In genomic region chr17:35313875-35314409, GRCh38 we compare ENCODE assay signal across 9 cellular contexts. TPM values are rescaled to one million over a fixed set of nuclear protein-coding genes. Genes with fewer than 3 reads are reported as not detected.
DNase-seq lines count a peak whose midpoint lies in the region; ATAC-seq and TF ChIP-seq lines count a peak whose summit lies in the region.
"Had no signal": no experiment of that assay in that cellular context is flagged by ENCODE, and none has a peak within 500 bp of the region (broad histone marks: within the 10 kb centered on the region; RNA-seq: fewer than 3 reads in every experiment).

No MANE protein-coding gene starts in this region.

- peak overlapping the region; percentile 86 for H3K4me3 Mint-ChIP-seq in activated CD8-positive, alpha-beta T cell treated with anti-CD3 and anti-CD28 coated beads for 36 hours
- H3K4me3 Mint-ChIP-seq in Calu3 (ENCODE audit: low read depth, unreplicated experiment) = no peak overlapping the region

- H3K4me1 Mint-ChIP-seq in activated CD8-positive, alpha-beta T cell treated with anti-CD3 and anti-CD28 coated beads for 36 hours (ENCODE audit: low read depth) = peaks cover 48% of the 10 kb centered on the region
- H3K4me1 Mint-ChIP-seq in Calu3 (ENCODE audit: low read depth, unreplicated experiment) = peaks cover 19% of the 10 kb centered on the region

- peak overlapping the region; percentile 84 for H3K27ac ChIP-seq in psoas muscle
- no peak overlapping the region for H3K27ac ChIP-seq in WERI-Rb-1

- no peaks in the 10 kb centered on the region for H3K27me3 ChIP-seq in psoas muscle (ENCODE audit: insufficient read depth in 3 of 3, low read length in 2 of 3)
- H3K27me3 ChIP-seq in WERI-Rb-1 (ENCODE audit: insufficient read depth, low read depth, severe bottlenecking) = peaks cover 34% of the 10 kb centered on the region

- 13 to 26% (median 16%) methylated on average over 19 of the region's 19 CpGs for WGBS in psoas muscle, 3 donors

- peak overlapping the region; percentile 94 for H3K27ac Mint-ChIP-seq in activated CD8-positive, alpha-beta T cell treated with anti-CD3 and anti-CD28 coated beads for 36 hours
- no peak overlapping the region for H3K27ac Mint-ChIP-seq in Calu3 (ENCODE audit: unreplicated experiment)

- H3K4me1 ChIP-seq in psoas muscle = peaks cover 22% of the 10 kb centered on the region

- H3K4me3 ChIP-seq in psoas muscle (peak overlapping the region; percentile 63), WERI-Rb-1 (ENCODE audit: low read depth, low read length) (no peak overlapping the region), foreskin fibroblast (ENCODE audit: low read depth in 1 of 2, low read length in 2 of 2) (no peak overlapping the region)

- BruUV-seq in Calu3 (replicated peaks; lab: Mats Ljungman, UMichigan) = no TSS peak

- TF ChIP-seq CTCF in activated CD8-positive, alpha-beta T cell treated with anti-CD3 and anti-CD28 coated beads for 36 hours (IDR thresholded peaks at IDR 0.05) = no peak
- TF ChIP-seq CTCF in psoas muscle (IDR thresholded peaks at IDR 0.05) = no peak
- TF ChIP-seq CTCF in WERI-Rb-1 (IDR thresholded peaks at IDR 0.05; ENCODE audit: low read depth, low read length) = no peak
- no peak for TF ChIP-seq CTCF in foreskin fibroblast (IDR thresholded peaks at IDR 0.05; ENCODE audit: low read depth, low read length)
- no peak for TF ChIP-seq CTCF in Calu3 (IDR thresholded peaks at IDR 0.05; ENCODE audit: unreplicated experiment)

- no peaks in the 10 kb centered on the region for H3K27me3 Mint-ChIP-seq in activated CD8-positive, alpha-beta T cell treated with anti-CD3 and anti-CD28 coated beads for 36 hours
- no peaks in the 10 kb centered on the region for H3K27me3 Mint-ChIP-seq in Calu3 (ENCODE audit: unreplicated experiment)

- DNase-seq in D341Med (ENCODE audit: low spot score) (peak; percentile 35), Right ventricle myocardium superior (peak; percentile 75), psoas muscle (peak; percentile 54 to 73), ureter (ENCODE audit: low spot score) (no peak), WERI-Rb-1 (no peak), foreskin fibroblast (no peak), Calu3 (no peak)
- peak; percentile 27 for DNase-seq in activated CD8-positive, alpha-beta T cell treated with anti-CD3 and anti-CD28 coated beads for 36 hours
- DNase-seq: SHP77 treated with DMSO at 0.1 percent for 48 hours had no signal

- POLR2A ChIA-PET in activated CD8-positive, alpha-beta T cell treated with anti-CD3 and anti-CD28 coated beads for 36 hours (lab: Charles Lee) = interaction anchor here (1.0 to 4.0 kb wide), 8 partner anchors 26 to 497 kb away, joined by 3 to 35 read pairs (median 4); partner anchors contain the start of genes SLFN11, SLFN12L and SLFN13

- H3K9me3 Mint-ChIP-seq in activated CD8-positive, alpha-beta T cell treated with anti-CD3 and anti-CD28 coated beads for 36 hours = peaks cover 10% of the 10 kb centered on the region
- H3K9me3 Mint-ChIP-seq in Calu3 (ENCODE audit: low read depth, unreplicated experiment) = no peaks in the 10 kb centered on the region

- CTCF ChIA-PET in activated CD8-positive, alpha-beta T cell treated with anti-CD3 and anti-CD28 coated beads for 36 hours (lab: Charles Lee) = interaction anchor here (1.0 to 6.5 kb wide), 21 partner anchors 12 to 227 kb away, joined by 3 to 77 read pairs (median 5); partner anchors contain the start of genes SLFN11, SLFN12L and SLFN13
- CTCF ChIA-PET in Calu3 (lab: Charles Lee) = interaction anchor here (2.5 kb wide), 1 partner anchor 220 kb away, joined by 13 read pairs; no protein-coding TSS in a partner anchor

- H3K36me3 ChIP-seq in psoas muscle (ENCODE audit: insufficient read depth in 1 of 2, low read depth in 1 of 2) (no peaks in the 10 kb centered on the region), WERI-Rb-1 (no peaks in the 10 kb centered on the region)

- H3K36me3 Mint-ChIP-seq in activated CD8-positive, alpha-beta T cell treated with anti-CD3 and anti-CD28 coated beads for 36 hours (ENCODE audit: low read depth) = peaks cover 6% of the 10 kb centered on the region
- H3K36me3 Mint-ChIP-seq in Calu3 (ENCODE audit: insufficient read depth, unreplicated experiment) = no peaks in the 10 kb centered on the region

- H3K9me3 ChIP-seq in psoas muscle (no peaks in the 10 kb centered on the region), WERI-Rb-1 (ENCODE audit: severe bottlenecking) (peaks cover 6% of the 10 kb centered on the region)

- ATAC-seq in activated CD8-positive, alpha-beta T cell treated with anti-CD3 and anti-CD28 coated beads for 36 hours = no peak
- ATAC-seq in Right ventricle myocardium superior (ENCODE audit: poor library complexity) (peak; percentile 32), psoas muscle (peak in 3 of 4 donors; percentile 14 to 48 (median 34))

- intact Hi-C loops in activated CD8-positive, alpha-beta T cell treated with anti-CD3 and anti-CD28 coated beads for 36 hours (cut with micrococcal nuclease) = loop anchor here (2.0 kb wide), 1 partner anchor 223 kb away; the partner anchor contains the start of gene SLFN12L
- intact Hi-C loops in Right ventricle myocardium superior (cut with DNase I) = loop anchor here (2.0 to 10.0 kb wide), 2 partner anchors 51 to 219 kb away; no protein-coding TSS in a partner anchor
- intact Hi-C loops in psoas muscle (cut with DNase I) = loop anchor here (1.0 to 10.0 kb wide), 6 partner anchors 58 to 431 kb away; partner anchors contain the start of genes SLFN11 (in 1 of the 2), SLFN12 (in 1 of the 2) and SLFN5 (in 1 of the 2)
- intact Hi-C loops in Calu3 (cut with micrococcal nuclease; ENCODE audit: unreplicated experiment) = loop anchor here (10.0 kb wide), 3 partner anchors 121 to 431 kb away; partner anchors contain the start of gene SLFN12

RNA-seq across cellular contexts. Expression of gene SLFN11, which starts 59.5 kb away (rescaled TPM):
- 100 to 1,000 TPM in 1 of 2 experiments, 10 to 100 TPM in 1; 95.8 to 106 TPM for total RNA-seq in activated CD8-positive, alpha-beta T cell treated with anti-CD3 and anti-CD28 coated beads for 36 hours
- total RNA-seq in Right ventricle myocardium superior (16.8 TPM), psoas muscle (10 to 100 TPM in 1 of 4 donors, 1 to 10 TPM in 3; 6.9 to 11.3 (median 8.8) TPM), ureter (24.4 TPM), Calu3 (2022) (35.3 and 38.2 TPM in 2 replicates)
- 1 to 10 TPM; 1.8 to 7.0 (median 3.4) TPM for polyA plus RNA-seq in psoas muscle

Comparison
In these comparisons a context has a peak if more than half of its experiments do, and no peak if none do; other contexts are left out.
1. DNase-seq: peak in D341Med (single experiment), activated CD8-positive, alpha-beta T cell treated with anti-CD3 and anti-CD28 coated beads for 36 hours (single experiment), Right ventricle myocardium superior (single experiment) and psoas muscle (2 of 2); none in ureter (single experiment), WERI-Rb-1 (single experiment), foreskin fibroblast (0 of 2) and Calu3 (single experiment).